In the genomic region with DNA sequence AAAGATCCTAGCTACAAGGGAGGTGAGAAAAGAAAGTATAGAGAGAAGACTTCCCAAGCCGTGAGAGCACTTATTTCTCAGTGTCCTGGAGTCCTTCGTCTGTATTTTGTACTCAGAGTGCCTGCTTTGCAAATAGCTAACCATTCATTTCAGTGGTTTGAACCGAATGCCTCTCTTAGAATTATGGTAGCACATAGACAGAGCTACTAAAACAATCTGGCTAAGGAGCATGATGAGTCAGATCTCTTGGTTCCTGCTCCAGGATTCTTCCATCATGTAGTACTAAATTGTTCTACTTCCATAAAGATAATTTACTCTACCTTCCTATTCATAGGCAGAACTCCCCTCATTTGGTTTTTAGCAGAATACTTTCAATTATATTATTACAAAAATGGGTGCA, we compare ENCODE assay signal across 2 cellular contexts.
TF ChIP-seq lines count a peak whose summit lies in the region.

No MANE protein-coding gene starts in this region.

TF ChIP-seq in IMR-90, 13 proteins besides CTCF, POLR2A, EP300 and RAD21 (continued from another document):
- TF ChIP-seq, protein P1, sequence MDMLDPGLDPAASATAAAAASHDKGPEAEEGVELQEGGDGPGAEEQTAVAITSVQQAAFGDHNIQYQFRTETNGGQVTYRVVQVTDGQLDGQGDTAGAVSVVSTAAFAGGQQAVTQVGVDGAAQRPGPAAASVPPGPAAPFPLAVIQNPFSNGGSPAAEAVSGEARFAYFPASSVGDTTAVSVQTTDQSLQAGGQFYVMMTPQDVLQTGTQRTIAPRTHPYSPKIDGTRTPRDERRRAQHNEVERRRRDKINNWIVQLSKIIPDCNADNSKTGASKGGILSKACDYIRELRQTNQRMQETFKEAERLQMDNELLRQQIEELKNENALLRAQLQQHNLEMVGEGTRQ (IDR thresholded peaks at IDR 0.05; ENCODE audit: low read depth, low read length) = no peak
- TF ChIP-seq MAFK (IDR thresholded peaks at IDR 0.05; ENCODE audit: low read depth, low read length) = no peak
- no peak for TF ChIP-seq CEBPB (IDR thresholded peaks at IDR 0.05; ENCODE audit: low read depth, low read length)
- TF ChIP-seq BHLHE40 (IDR thresholded peaks at IDR 0.05; ENCODE audit: low read depth, low read length) = no peak
- TF ChIP-seq RCOR1 (IDR thresholded peaks at IDR 0.05; ENCODE audit: insufficient replicate concordance, low read length) = no peak
- no peak for TF ChIP-seq RFX5 (IDR thresholded peaks at IDR 0.05; ENCODE audit: low read depth, low read length)
- TF ChIP-seq, protein P2, sequence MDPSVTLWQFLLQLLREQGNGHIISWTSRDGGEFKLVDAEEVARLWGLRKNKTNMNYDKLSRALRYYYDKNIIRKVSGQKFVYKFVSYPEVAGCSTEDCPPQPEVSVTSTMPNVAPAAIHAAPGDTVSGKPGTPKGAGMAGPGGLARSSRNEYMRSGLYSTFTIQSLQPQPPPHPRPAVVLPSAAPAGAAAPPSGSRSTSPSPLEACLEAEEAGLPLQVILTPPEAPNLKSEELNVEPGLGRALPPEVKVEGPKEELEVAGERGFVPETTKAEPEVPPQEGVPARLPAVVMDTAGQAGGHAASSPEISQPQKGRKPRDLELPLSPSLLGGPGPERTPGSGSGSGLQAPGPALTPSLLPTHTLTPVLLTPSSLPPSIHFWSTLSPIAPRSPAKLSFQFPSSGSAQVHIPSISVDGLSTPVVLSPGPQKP (IDR thresholded peaks at IDR 0.05; ENCODE audit: borderline replicate concordance, low read depth, low read length) = no peak
- TF ChIP-seq NFE2L2 (IDR thresholded peaks at IDR 0.05; ENCODE audit: low read depth, low read length) = no peak
- no peak for TF ChIP-seq FOS (IDR thresholded peaks at IDR 0.05; ENCODE audit: low read depth, low read length)
- TF ChIP-seq CHD1 (IDR thresholded peaks at IDR 0.05; ENCODE audit: low read depth, low read length) = no peak
- TF ChIP-seq MXI1 (IDR thresholded peaks at IDR 0.05; ENCODE audit: borderline replicate concordance, low read depth, low read length) = no peak
- TF ChIP-seq SMC3 (IDR thresholded peaks at IDR 0.05; ENCODE audit: low read depth, low read length) = no peak

TF ChIP-seq in WTC11, 78 proteins besides CTCF, POLR2A, EP300 and RAD21 (continued from another document):
- TF ChIP-seq SP1 (CRISPR knock-in tag; conservative IDR thresholded peaks at IDR 0.05) (no peak), ZNF121 (CRISPR knock-in tag; IDR thresholded peaks at IDR 0.05) (no peak), FOXJ3 (CRISPR knock-in tag; IDR thresholded peaks at IDR 0.05; ENCODE audit: borderline replicate concordance) (no peak), JUN (CRISPR knock-in tag; IDR thresholded peaks at IDR 0.05) (no peak), NFATC4 (CRISPR knock-in tag; IDR thresholded peaks at IDR 0.05) (no peak), TEAD4 (CRISPR knock-in tag; IDR thresholded peaks at IDR 0.05) (no peak), SMAD4 (CRISPR knock-in tag; IDR thresholded peaks at IDR 0.05) (no peak), MYBL2 (CRISPR knock-in tag; IDR thresholded peaks at IDR 0.05) (no peak)
- TF ChIP-seq, protein P3, sequence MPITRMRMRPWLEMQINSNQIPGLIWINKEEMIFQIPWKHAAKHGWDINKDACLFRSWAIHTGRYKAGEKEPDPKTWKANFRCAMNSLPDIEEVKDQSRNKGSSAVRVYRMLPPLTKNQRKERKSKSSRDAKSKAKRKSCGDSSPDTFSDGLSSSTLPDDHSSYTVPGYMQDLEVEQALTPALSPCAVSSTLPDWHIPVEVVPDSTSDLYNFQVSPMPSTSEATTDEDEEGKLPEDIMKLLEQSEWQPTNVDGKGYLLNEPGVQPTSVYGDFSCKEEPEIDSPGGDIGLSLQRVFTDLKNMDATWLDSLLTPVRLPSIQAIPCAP (CRISPR knock-in tag; IDR thresholded peaks at IDR 0.05) = no peak
- TF ChIP-seq, protein P4, sequence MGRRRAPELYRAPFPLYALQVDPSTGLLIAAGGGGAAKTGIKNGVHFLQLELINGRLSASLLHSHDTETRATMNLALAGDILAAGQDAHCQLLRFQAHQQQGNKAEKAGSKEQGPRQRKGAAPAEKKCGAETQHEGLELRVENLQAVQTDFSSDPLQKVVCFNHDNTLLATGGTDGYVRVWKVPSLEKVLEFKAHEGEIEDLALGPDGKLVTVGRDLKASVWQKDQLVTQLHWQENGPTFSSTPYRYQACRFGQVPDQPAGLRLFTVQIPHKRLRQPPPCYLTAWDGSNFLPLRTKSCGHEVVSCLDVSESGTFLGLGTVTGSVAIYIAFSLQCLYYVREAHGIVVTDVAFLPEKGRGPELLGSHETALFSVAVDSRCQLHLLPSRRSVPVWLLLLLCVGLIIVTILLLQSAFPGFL (CRISPR knock-in tag; IDR thresholded peaks at IDR 0.05; ENCODE audit: borderline replicate concordance) = no peak
- TF ChIP-seq, protein P5, sequence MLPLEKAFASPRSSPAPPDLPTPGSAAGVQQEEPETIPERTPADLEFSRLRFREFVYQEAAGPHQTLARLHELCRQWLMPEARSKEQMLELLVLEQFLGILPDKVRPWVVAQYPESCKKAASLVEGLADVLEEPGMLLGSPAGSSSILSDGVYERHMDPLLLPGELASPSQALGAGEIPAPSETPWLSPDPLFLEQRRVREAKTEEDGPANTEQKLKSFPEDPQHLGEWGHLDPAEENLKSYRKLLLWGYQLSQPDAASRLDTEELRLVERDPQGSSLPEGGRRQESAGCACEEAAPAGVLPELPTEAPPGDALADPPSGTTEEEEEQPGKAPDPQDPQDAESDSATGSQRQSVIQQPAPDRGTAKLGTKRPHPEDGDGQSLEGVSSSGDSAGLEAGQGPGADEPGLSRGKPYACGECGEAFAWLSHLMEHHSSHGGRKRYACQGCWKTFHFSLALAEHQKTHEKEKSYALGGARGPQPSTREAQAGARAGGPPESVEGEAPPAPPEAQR (CRISPR knock-in tag; IDR thresholded peaks at IDR 0.05) = no peak
TF ChIP-seq in WTC11: peak in this region for 0.
